Comparison of ENCODE assay signal across 25 cellular contexts in genomic region chr5:139063664-139064054, GRCh38.
"Had no signal": no experiment of that assay in that cellular context is flagged by ENCODE, and none has a peak within 500 bp of the region (broad histone marks: within the 10 kb centered on the region; RNA-seq: fewer than 3 reads in every experiment).

No MANE protein-coding gene starts in this region.

- H3K9me3 ChIP-seq: left lung, right lobe of liver, thoracic aorta, upper lobe of right lung had no signal

- ATAC-seq: activated CD8-positive, alpha-beta T cell treated with anti-CD3 and anti-CD28 coated beads, Interleukin-2, amount 10 ng/mL, durations not matched to agents 7 days and 5 days; activated naive CD4-positive, alpha-beta T cell treated with anti-CD3 and anti-CD28 coated beads, Interleukin-2, amount 50 U/mL, for 72 hours; naive thymus-derived CD4-positive, alpha-beta T cell; stimulated activated naive B cell treated with anti-CD40 and anti-IgM and Interleukin-4, amounts not matched to agents 10 μg/mL and 1 μg/mL and 100 μg/mL, for 72 hours; upper lobe of right lung had no signal

- H3K4me3 ChIP-seq: hepatocyte, left lung, lung, neural progenitor cell, right lobe of liver, thoracic aorta, upper lobe of right lung had no signal

- DNase-seq: activated CD4-positive, alpha-beta T cell treated with anti-CD3 and anti-CD28 coated beads, Interleukin-2, amount 50 U/mL, for 1 hour; activated CD4-positive, CD25-positive, alpha-beta regulatory T cell treated with anti-CD3 and anti-CD28 coated beads, Interleukin-2, amount 50 U/mL, for 72 hours; activated CD8-positive, alpha-beta T cell treated with anti-CD3 and anti-CD28 coated beads, Interleukin-2, amount 10 ng/mL, durations not matched to agents 7 days and 5 days; aorta; brain microvascular endothelial cell; central memory CD4-positive, alpha-beta T cell; dermis blood vessel endothelial cell; effector CD8-positive, alpha-beta T cell; foreskin melanocyte; immature natural killer cell; kidney glomerular epithelial cell; left lung; naive thymus-derived CD4-positive, alpha-beta T cell; posterior cingulate gyrus; stimulated activated CD4-positive, alpha-beta T cell treated with anti-CD3 and anti-CD28 coated beads, Interleukin-2, amount 100 ng/mL, for 48 hours; stimulated activated CD8-positive, alpha-beta memory T cell treated with anti-CD3 and anti-CD28 coated beads, Interleukin-4, amount 100 ng/mL, for 48 hours; stimulated activated naive B cell treated with anti-CD40 and anti-IgM and Interleukin-4, amounts not matched to agents 10 μg/mL and 1 μg/mL and 100 μg/mL, for 72 hours; upper lobe of right lung; WERI-Rb-1 had no signal

- H3K36me3 ChIP-seq: brain microvascular endothelial cell, left lung, neural progenitor cell, right lobe of liver, thoracic aorta, upper lobe of right lung, WERI-Rb-1 had no signal

- H3K27ac ChIP-seq: brain microvascular endothelial cell, hepatocyte, left lung, neural progenitor cell, right lobe of liver, thoracic aorta, upper lobe of right lung, WERI-Rb-1 had no signal

- H3K27me3 ChIP-seq: brain microvascular endothelial cell, hepatocyte, left lung, neural progenitor cell, right lobe of liver, upper lobe of right lung had no signal
